ENCODE assay signal across 9 cellular contexts in genomic region chr1:12601690-12602632, GRCh38. TPM values are rescaled to one million over a fixed set of nuclear protein-coding genes. Genes with fewer than 3 reads are reported as not detected.
A peak's percentile ranks its signal among the peaks of the same experiment; 100 is the strongest.
DNase-seq lines count a peak whose midpoint lies in the region; ATAC-seq, FAIRE-seq and TF ChIP-seq lines count a peak whose summit lies in the region.
"Had no signal": no experiment of that assay in that cellular context is flagged by ENCODE, and none has a peak within 500 bp of the region (broad histone marks: within the 10 kb centered on the region; RNA-seq: fewer than 3 reads in every experiment).

No MANE protein-coding gene starts in this region.

- intact Hi-C loops in psoas muscle (cut with DNase I), result no loop called here

- ATAC-seq in psoas muscle, result peak in 2 of 4 donors; percentile 19 to 39

- H3K36me3 ChIP-seq in psoas muscle (ENCODE audit: insufficient read depth in 1 of 2, low read depth in 1 of 2), result peaks cover 0 to 5% of the 10 kb centered on the region in 2 donors

- no peaks in the 10 kb centered on the region for H3K9me3 ChIP-seq in psoas muscle

- H3K27ac ChIP-seq in psoas muscle, result peak overlapping the region; percentile 71

- no peak for FAIRE-seq in D721Med (lab: Jason Lieb, UNC)

- peaks cover 74% of the 10 kb centered on the region for H3K4me1 ChIP-seq in psoas muscle

- TF ChIP-seq CTCF in fibroblast of mammary gland (conservative IDR thresholded peaks at IDR 0.05; ENCODE audit: control insufficient read depth, insufficient read depth, low read depth, low read length) (no peak), psoas muscle (IDR thresholded peaks at IDR 0.05) (no peak), GM13976 (IDR thresholded peaks at IDR 0.05; ENCODE audit: borderline replicate concordance, control extremely low read depth, extremely low read depth, insufficient read depth, missing control alignments) (no peak), D721Med (IDR thresholded peaks at IDR 0.05; ENCODE audit: insufficient read depth, missing control alignments) (no peak)

- 70 to 80% (median 75%) methylated on average over 13 of the region's 13 CpGs for WGBS in psoas muscle, 3 donors

- H3K27me3 ChIP-seq in psoas muscle (ENCODE audit: insufficient read depth in 3 of 3, low read length in 2 of 3), result no peaks in the 10 kb centered on the region

- DNase-seq in GM03348 (ENCODE audit: low spot score) (peak; percentile 63), RPMI7951 (ENCODE audit: low read depth) (peak; percentile 94), fibroblast of mammary gland (ENCODE audit: low read depth) (peak; percentile 98), psoas muscle (no peak), occipital lobe (lab: John Stamatoyannopoulos, UW) (no peak), GM13976 (ENCODE audit: low spot score) (no peak), D721Med (ENCODE audit: insufficient read length, low spot score) (no peak), NCI-H2029 (lab: John Stamatoyannopoulos, UW) (no peak)
- DNase-seq: NCI-H2029 treated with DMSO at 0.1 percent for 48 hours had no signal

- in situ Hi-C loops in GM13976 (cut with MboI; ENCODE audit: low sequenced_read_pairs, unreplicated experiment), result loop anchor here (25.0 kb wide), 2 partner anchors 290 to 490 kb away; no protein-coding TSS in a partner anchor

- H3K4me3 ChIP-seq in fibroblast of mammary gland (ENCODE audit: control insufficient read depth, low read depth, low read length) (no peak overlapping the region), psoas muscle (no peak overlapping the region)

RNA-seq across cellular contexts. Expression of gene DHRS3, which starts 16.0 kb away (rescaled TPM):
- total RNA-seq in RPMI7951 (2014; rRNA removed; shearing (Covaris generic)), result 22.5 and 28.8 TPM in 2 replicates
- total RNA-seq in psoas muscle (10 to 100 TPM; 21.7 to 78.7 (median 54.9) TPM), occipital lobe (11.5 TPM)
- polyA plus RNA-seq in psoas muscle, result 10 to 100 TPM; 27.2 to 65.1 (median 28.3) TPM

RNA-seq across cellular contexts. Expression of gene AADACL4, which starts 41.9 kb away (rescaled TPM):
- total RNA-seq in RPMI7951 (2014; rRNA removed; shearing (Covaris generic)), result not detected in 2 replicates
- total RNA-seq in psoas muscle, result not detected
- polyA plus RNA-seq in psoas muscle, result not detected
- not detected for total RNA-seq in occipital lobe

Comparison
In these comparisons a context has a peak if more than half of its experiments do, and no peak if none do; other contexts are left out.
1. DNase-seq: peak in GM03348 (single experiment), RPMI7951 (single experiment) and fibroblast of mammary gland (single experiment); none in psoas muscle (0 of 2), occipital lobe (single experiment), GM13976 (single experiment), D721Med (single experiment) and NCI-H2029 (single experiment).